22 cellular contexts compared by ENCODE assay signal in the genomic region with DNA sequence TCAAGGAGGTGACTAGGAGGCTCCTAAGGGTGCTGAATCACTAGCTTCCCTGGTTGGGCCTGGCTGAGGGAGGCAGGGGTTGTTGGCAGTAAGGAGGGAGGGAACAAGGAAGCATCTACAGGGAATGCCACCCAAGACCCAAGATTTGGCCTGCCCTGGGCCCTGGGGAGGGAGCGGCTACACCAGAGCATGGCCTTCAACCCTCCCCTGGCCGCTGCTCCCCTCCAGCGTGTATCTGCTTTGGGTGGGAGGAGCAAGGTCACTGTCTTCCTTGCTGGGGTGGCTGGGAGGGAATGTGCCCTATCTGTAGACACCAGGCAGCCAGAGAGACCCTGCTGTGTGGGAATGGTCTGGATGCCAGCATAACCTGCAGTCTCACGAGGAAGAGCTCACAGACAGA. TPM values are rescaled to one million over a fixed set of nuclear protein-coding genes. Genes with fewer than 3 reads are reported as not detected.
"Had no signal": no experiment of that assay in that cellular context is flagged by ENCODE, and none has a peak within 500 bp of the region (broad histone marks: within the 10 kb centered on the region; RNA-seq: fewer than 3 reads in every experiment).

No MANE protein-coding gene starts in this region.

- DNase-seq: KBM-7, MV-4-11, NCI-H1048, NCI-H1105, NCI-H1417, NCI-H1436 treated with DMSO at 0.1 percent for 48 hours, NCI-H1694 treated with DMSO at 0.1 percent for 48 hours, NCI-H1930, NCI-H2081, NCI-H2107, NCI-H2227 treated with DMSO at 0.1 percent for 48 hours, NCI-H446, NCI-H510A, NCI-H524 treated with DMSO at 0.1 percent for 48 hours, NCI-H69, NCI-H774, RPMI8226, SHP77 treated with DMSO at 0.1 percent for 48 hours, SJCRH30 had no signal

- H3K9me3 ChIP-seq: SJCRH30 had no signal

- H3K27me3 ChIP-seq: SJCRH30 had no signal

- H3K27ac ChIP-seq: SJCRH30 had no signal

- H3K4me3 ChIP-seq: SJCRH30 had no signal

- ATAC-seq: SK-N-SH treated with all-trans-retinoic acid at 6 μM for 48 hours had no signal

- H3K4me1 ChIP-seq: SJCRH30 had no signal

- H3K36me3 ChIP-seq: SJCRH30 had no signal

- FAIRE-seq: RCC 7860 had no signal

RNA-seq across cellular contexts. Expression of a gene that starts 29.5 kb away (rescaled TPM):
- total RNA-seq: MCF 10A had no signal
